ENCODE assay signal across 8 cellular contexts in the genomic region with DNA sequence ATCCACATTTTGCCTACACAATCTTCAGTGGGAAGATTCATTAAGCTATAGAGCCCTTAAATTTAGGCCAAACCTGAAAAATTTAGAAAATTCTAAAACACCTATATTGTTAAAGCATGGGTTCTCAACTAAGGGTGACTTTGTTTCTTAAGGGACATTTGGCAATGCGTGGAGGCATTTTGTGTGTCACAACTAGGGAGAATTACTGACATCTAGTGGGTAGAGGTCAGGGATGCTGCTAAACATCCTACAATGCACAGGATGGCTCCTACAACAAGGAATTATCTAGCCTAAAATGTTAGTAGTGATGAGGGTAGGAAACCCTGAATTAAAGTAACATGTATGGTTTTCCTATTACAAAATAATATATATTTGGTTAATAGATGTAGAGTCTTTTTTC. TPM values are rescaled to one million over a fixed set of nuclear protein-coding genes. Genes with fewer than 3 reads are reported as not detected.
A peak's percentile ranks its signal among the peaks of the same experiment; 100 is the strongest.
DNase-seq lines count a peak whose midpoint lies in the region; ATAC-seq and TF ChIP-seq lines count a peak whose summit lies in the region.

No MANE protein-coding gene starts in this region.

- no peaks in the 10 kb centered on the region for H3K27me3 Mint-ChIP-seq in T-cell

- H3K4me3 Mint-ChIP-seq in T-cell: no peak overlapping the region

- H3K27ac ChIP-seq in right atrium auricular region: no peak overlapping the region
- H3K27ac ChIP-seq in colonic mucosa: no peak overlapping the region

- H3K4me1 ChIP-seq in right atrium auricular region (no peaks in the 10 kb centered on the region), colonic mucosa (no peaks in the 10 kb centered on the region)

- no peak for ATAC-seq in GM21515 (IDR thresholded peaks at IDR 0.05; ENCODE audit: unreplicated experiment)
- no peak for ATAC-seq in T-cell (replicated peaks in 1 of 4)

- CTCF ChIA-PET in T-cell (lab: Charles Lee): interaction anchor here in 1 of 2 donors (0.6 kb wide), 1 partner anchor 13 kb away, joined by 5 read pairs; no protein-coding TSS in a partner anchor

- POLR2A ChIA-PET in T-cell (lab: Charles Lee): interaction anchor here in 1 of 2 donors (0.6 kb wide), 1 partner anchor 168 kb away, joined by 3 read pairs; no protein-coding TSS in a partner anchor

- H3K27me3 ChIP-seq in H7 (ENCODE audit: control insufficient read depth, insufficient read depth, low read length): no peaks in the 10 kb centered on the region
- no peaks in the 10 kb centered on the region for H3K27me3 ChIP-seq in right atrium auricular region
- no peaks in the 10 kb centered on the region for H3K27me3 ChIP-seq in colonic mucosa

- DNase-seq in AG10803 (ENCODE audit: low read depth) (peak; percentile 24), H7 (peak; percentile 19), SK-N-DZ (ENCODE audit: low spot score) (peak; percentile 48), right atrium auricular region (ENCODE audit: low spot score) (no peak), T-cell (no peak), NCI-H187 treated with DMSO at 0.1 percent for 48 hours (lab: John Stamatoyannopoulos, UW) (no peak), colonic mucosa (no peak)

- intact Hi-C loops in colonic mucosa (cut with DNase I): no loop called here

- no peaks in the 10 kb centered on the region for H3K9me3 ChIP-seq in right atrium auricular region
- H3K9me3 ChIP-seq in colonic mucosa: no peaks in the 10 kb centered on the region

- no peak overlapping the region for H3K27ac Mint-ChIP-seq in T-cell

- H3K9ac ChIP-seq in colonic mucosa (ENCODE audit: low read depth in 2 of 2, low read length in 2 of 2): no peak overlapping the region

- peak; percentile 36 for TF ChIP-seq CTCF in AG10803 (conservative IDR thresholded peaks at IDR 0.05; ENCODE audit: low read length)
- peak; percentile 14 to 45 for TF ChIP-seq CTCF in right atrium auricular region (IDR thresholded peaks at IDR 0.05)
- TF ChIP-seq CTCF in colonic mucosa (IDR thresholded peaks at IDR 0.05): no peak

- H3K4me1 Mint-ChIP-seq in T-cell: peaks cover 5 to 18% (median 11%) of the 10 kb centered on the region in 3 donors

- H3K36me3 Mint-ChIP-seq in T-cell: peaks cover 10% of the 10 kb centered on the region

- H3K4me3 ChIP-seq in AG10803 (ENCODE audit: low read length) (no peak overlapping the region), H7 (ENCODE audit: insufficient read depth, low read depth, low read length) (no peak overlapping the region), right atrium auricular region (no peak overlapping the region), colonic mucosa (no peak overlapping the region)

- H3K9me3 Mint-ChIP-seq in T-cell: no peaks in the 10 kb centered on the region

- H3K36me3 ChIP-seq in H7 (replicated peaks; ENCODE audit: control insufficient read depth, insufficient read depth, low read length) (no peaks in the 10 kb centered on the region), right atrium auricular region (no peaks in the 10 kb centered on the region), colonic mucosa (no peaks in the 10 kb centered on the region)

RNA-seq across cellular contexts. Expression of gene TBC1D5, which starts 55.8 kb away (rescaled TPM):
- total RNA-seq in H7 (2014; rRNA removed; shearing (Covaris generic)): 26.8 and 56.0 TPM in 2 replicates
- 63.1 and 84.2 TPM in 2 replicates for polyA plus RNA-seq in SK-N-DZ (2014; cell fraction: cytosol; rRNA removed)
- polyA plus RNA-seq in SK-N-DZ (2014; cell fraction: nucleus; rRNA removed): 32.3 and 34.4 TPM in 2 replicates
- 10 to 100 TPM; 35.2 to 40.2 TPM for total RNA-seq in right atrium auricular region
- 10 to 100 TPM; 28.5 to 48.7 (median 39.4) TPM for total RNA-seq in T-cell
- 10 to 100 TPM; 29.9 to 31.2 TPM for total RNA-seq in colonic mucosa

Comparison
In these comparisons a context has a peak if more than half of its experiments do, and no peak if none do; other contexts are left out.
1. DNase-seq: peak in AG10803 (single experiment), H7 (single experiment) and SK-N-DZ (single experiment); none in right atrium auricular region (single experiment), T-cell (0 of 34), NCI-H187 treated with DMSO at 0.1 percent for 48 hours (single experiment) and colonic mucosa (single experiment).